ENCODE assay signal across 7 cellular contexts in the genomic region with DNA sequence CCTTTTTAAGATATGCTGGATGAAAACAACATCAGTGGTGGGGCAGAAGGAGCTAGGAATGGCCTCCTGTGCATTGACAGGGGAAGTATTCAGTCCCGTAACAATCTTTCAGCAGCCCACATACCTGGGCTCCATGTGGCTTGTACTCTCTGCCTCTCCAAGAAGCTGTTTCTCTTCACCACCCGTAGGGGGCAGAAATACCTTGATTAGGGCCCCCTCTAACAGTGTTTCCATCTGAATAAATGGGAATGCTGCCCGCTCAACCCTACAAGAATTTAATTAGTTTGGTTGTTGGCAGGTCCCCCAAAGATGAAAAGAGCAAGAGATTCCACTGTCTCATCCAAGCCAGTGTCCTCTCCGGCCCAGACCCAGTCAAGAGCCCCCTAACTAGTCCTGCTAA.
A peak's percentile ranks its signal among the peaks of the same experiment; 100 is the strongest.
DNase-seq lines count a peak whose midpoint lies in the region; ATAC-seq, FAIRE-seq and TF ChIP-seq lines count a peak whose summit lies in the region.

No MANE protein-coding gene starts in this region.

- in situ Hi-C loops in astrocyte of the spinal cord (cut with HindIII; ENCODE audit: low sequenced_read_pairs) = no loop called here

- H3K27ac ChIP-seq in pancreas = no peak overlapping the region

- no peaks in the 10 kb centered on the region for H3K4me1 ChIP-seq in pancreas

- intact Hi-C loops in pancreas (cut with DNase I) = no loop called here

- DNase-seq in GM18507 (ENCODE audit: extremely low spot score, insufficient read length, low read depth) (no peak), astrocyte of the spinal cord (ENCODE audit: low read depth, low spot score) (peak; percentile 45), pancreas (no peak), cerebellum (ENCODE audit: low spot score) (no peak), COLO829 (ENCODE audit: low spot score) (no peak)
- DNase-seq in activated CD4-positive, CD25-positive, alpha-beta regulatory T cell (lab: John Stamatoyannopoulos, UW) = no peak

- no peak overlapping the region for H3K4me3 ChIP-seq in astrocyte of the spinal cord (ENCODE audit: low read depth, low read length)
- no peak overlapping the region for H3K4me3 ChIP-seq in pancreas

- FAIRE-seq in GM18507 (lab: Jason Lieb, UNC) (peak; percentile 63), pancreas (lab: Jason Lieb, UNC) (no peak)

- no peaks in the 10 kb centered on the region for H3K9me3 ChIP-seq in pancreas

- H3K36me3 ChIP-seq in pancreas = no peaks in the 10 kb centered on the region

- TF ChIP-seq CTCF in LNCAP (IDR thresholded peaks at IDR 0.05) (peak; percentile 53), astrocyte of the spinal cord (IDR thresholded peaks at IDR 0.05; ENCODE audit: low read depth, low read length) (peak; percentile 58), pancreas (IDR thresholded peaks at IDR 0.05) (peak in 1 of 4 donors; percentile 21)

- ATAC-seq in pancreas = peak in 3 of 4 donors; percentile 54 to 81 (median 54)

- no peaks in the 10 kb centered on the region for H3K27me3 ChIP-seq in pancreas

- 63 to 66% methylated on average over 4 of the region's 4 CpGs for WGBS in pancreas, 2 donors
